ENCODE assay signal across 13 cellular contexts in the genomic region with DNA sequence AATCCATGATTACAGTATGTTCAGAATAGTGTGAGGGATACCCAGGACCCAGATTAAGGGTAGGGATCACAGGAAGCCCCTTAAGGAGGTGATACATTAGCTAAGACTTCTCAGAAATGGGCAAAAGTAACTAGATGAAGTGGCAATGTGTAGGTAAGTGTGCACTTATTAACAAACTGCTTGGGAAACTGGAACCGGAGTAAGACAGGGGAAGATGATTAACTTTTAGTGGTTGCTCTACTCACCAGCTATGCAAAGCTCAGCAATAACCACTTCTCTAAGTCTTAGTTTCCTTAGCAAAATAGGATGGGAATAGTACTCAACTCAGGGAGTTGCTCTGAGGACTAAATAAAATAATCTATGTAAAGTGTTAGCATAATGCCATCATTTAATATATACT.
A peak's percentile ranks its signal among the peaks of the same experiment; 100 is the strongest.
DNase-seq lines count a peak whose midpoint lies in the region; ATAC-seq, FAIRE-seq and TF ChIP-seq lines count a peak whose summit lies in the region.
"Had no signal": no experiment of that assay in that cellular context is flagged by ENCODE, and none has a peak within 500 bp of the region (broad histone marks: within the 10 kb centered on the region; RNA-seq: fewer than 3 reads in every experiment).

No MANE protein-coding gene starts in this region.

- no peak for DNase-seq in RCC 7860 (ENCODE audit: low spot score)
- DNase-seq in H54 (ENCODE audit: insufficient read length, low spot score): no peak
- DNase-seq in cerebellar cortex (ENCODE audit: low spot score): no peak
- DNase-seq in stimulated activated naive CD4-positive, alpha-beta T cell (lab: John Stamatoyannopoulos, UW): no peak
- DNase-seq in activated CD8-positive, alpha-beta memory T cell treated with anti-CD3 and anti-CD28 coated beads, Interleukin-2, amount 50 U/mL, for 4 hours: no peak
- DNase-seq: activated CD4-positive, CD25-positive, alpha-beta regulatory T cell; EL; NCI-H1092 treated with DMSO at 0.1 percent for 48 hours; NCI-H69 had no signal

- FAIRE-seq in RCC 7860 (lab: Jason Lieb, UNC) (peak; percentile 67), H54 (lab: Jason Lieb, UNC) (no peak)
- FAIRE-seq: endometrium had no signal

- ATAC-seq in GM18867 (IDR thresholded peaks at IDR 0.05; ENCODE audit: unreplicated experiment) (peak; percentile 92), GM21515 (IDR thresholded peaks at IDR 0.05; ENCODE audit: unreplicated experiment) (peak; percentile 90), HG03039 (IDR thresholded peaks at IDR 0.05; ENCODE audit: unreplicated experiment) (peak; percentile 73)

- TF ChIP-seq POLR2A in H54 (IDR thresholded peaks at IDR 0.05; ENCODE audit: low read depth, low read length): no peak
